In genomic region chr20:42277203-42277602, GRCh38 we compare ENCODE assay signal across 24 cellular contexts.
DNase-seq lines count a peak whose midpoint lies in the region; ATAC-seq and TF ChIP-seq lines count a peak whose summit lies in the region.
"Had no signal": no experiment of that assay in that cellular context is flagged by ENCODE, and none has a peak within 500 bp of the region (broad histone marks: within the 10 kb centered on the region; RNA-seq: fewer than 3 reads in every experiment).

No MANE protein-coding gene starts in this region.

- peak overlapping the region; percentile 39 for H3K27ac ChIP-seq in parathyroid adenoma
- H3K27ac ChIP-seq: 22Rv1, brain microvascular endothelial cell, colonic mucosa had no signal

- peaks cover 27% of the 10 kb centered on the region for H3K27me3 Mint-ChIP-seq in WTC11 (ENCODE audit: low read depth)
- H3K27me3 Mint-ChIP-seq: activated CD4-positive, alpha-beta T cell treated with anti-CD3 and anti-CD28 coated beads, Interleukin-2, amount 10 ng/mL, durations not matched to agents 7 days and 5 days; activated naive CD8-positive, alpha-beta T cell treated with anti-CD3 and anti-CD28 coated beads, Interleukin-2, amount 50 U/mL, for 24 hours had no signal

- H3K79me2 ChIP-seq in parathyroid adenoma: no peaks in the 10 kb centered on the region

- CTCF ChIA-PET in WTC11 (lab: Charles Lee): no interaction called here

- H3K4me1 ChIP-seq in parathyroid adenoma: peaks cover 10% of the 10 kb centered on the region
- H3K4me1 ChIP-seq: colonic mucosa had no signal

- POLR2A ChIA-PET in WTC11 (lab: Charles Lee): no interaction called here

- H3K9me3 ChIP-seq in parathyroid adenoma (ENCODE audit: control insufficient read depth, low read length): no peaks in the 10 kb centered on the region
- H3K9me3 ChIP-seq: colonic mucosa had no signal

- DNase-seq in DMS 273 (lab: John Stamatoyannopoulos, UW; ENCODE audit: unreplicated experiment) (peak; percentile 3), DMS 273 treated with DMSO at 0.1 percent for 48 hours (lab: John Stamatoyannopoulos, UW) (no peak), NCI-H1417 (lab: John Stamatoyannopoulos, UW) (peak; percentile 82 to 91 (median 90)), WTC11 (ENCODE audit: low spot score) (no peak), GM03348 (ENCODE audit: low spot score) (no peak), NOMO-1 treated with DMSO at 0.1 percent for 48 hours (lab: John Stamatoyannopoulos, UW; ENCODE audit: unreplicated experiment) (no peak)
- DNase-seq in activated CD8-positive, alpha-beta memory T cell treated with anti-CD3 and anti-CD28 coated beads for 24 hours: no peak
- DNase-seq: activated CD4-positive, alpha-beta T cell treated with anti-CD3 and anti-CD28 coated beads, Interleukin-2, amount 10 ng/mL, durations not matched to agents 7 days and 5 days; activated effector memory CD4-positive, alpha-beta T cell treated with Interleukin-2 at 50 U/mL for 16 hours; activated naive CD8-positive, alpha-beta T cell treated with anti-CD3 and anti-CD28 coated beads, Interleukin-2, amount 50 U/mL, for 24 hours; AML-193; brain microvascular endothelial cell; colonic mucosa; left colon; NCI-H1436 treated with DMSO at 0.1 percent for 48 hours; NCI-H446; PC-3; SIG-M5; stimulated activated CD4-positive, alpha-beta T cell treated with anti-CD3 and anti-CD28 coated beads, Interleukin-4, amount 100 ng/mL, for 1 hour had no signal

- no peak overlapping the region for H3K4me3 Mint-ChIP-seq in WTC11
- H3K4me3 Mint-ChIP-seq: activated CD4-positive, alpha-beta T cell treated with anti-CD3 and anti-CD28 coated beads, Interleukin-2, amount 10 ng/mL, durations not matched to agents 7 days and 5 days; activated naive CD8-positive, alpha-beta T cell treated with anti-CD3 and anti-CD28 coated beads, Interleukin-2, amount 50 U/mL, for 24 hours; nephron; T-helper 1 cell treated with Interleukin-12 subunit alpha and Interleukin-12 subunit beta and Interleukin-4 antibody, amounts not matched to agents 30 μg/mL and 1 μg/mL, for 36 hours had no signal

- H3K36me3 Mint-ChIP-seq in WTC11: no peaks in the 10 kb centered on the region

- no peaks in the 10 kb centered on the region for H3K27me3 ChIP-seq in parathyroid adenoma (ENCODE audit: control insufficient read depth, insufficient read depth, low read length)
- H3K27me3 ChIP-seq: brain microvascular endothelial cell, colonic mucosa had no signal

- no peak overlapping the region for H3K4me2 ChIP-seq in parathyroid adenoma (ENCODE audit: low read length)
- H3K4me2 ChIP-seq: smooth muscle cell had no signal

- H3K27ac Mint-ChIP-seq in WTC11: no peak overlapping the region
- H3K27ac Mint-ChIP-seq: activated CD4-positive, alpha-beta T cell treated with anti-CD3 and anti-CD28 coated beads, Interleukin-2, amount 10 ng/mL, durations not matched to agents 7 days and 5 days; activated naive CD8-positive, alpha-beta T cell treated with anti-CD3 and anti-CD28 coated beads, Interleukin-2, amount 50 U/mL, for 24 hours; nephron; T-helper 1 cell treated with Interleukin-12 subunit alpha and Interleukin-12 subunit beta and Interleukin-4 antibody, amounts not matched to agents 30 μg/mL and 1 μg/mL, for 36 hours had no signal

- peaks cover 15% of the 10 kb centered on the region for H3K4me1 Mint-ChIP-seq in WTC11
- H3K4me1 Mint-ChIP-seq: activated CD4-positive, alpha-beta T cell treated with anti-CD3 and anti-CD28 coated beads, Interleukin-2, amount 10 ng/mL, durations not matched to agents 7 days and 5 days; activated naive CD8-positive, alpha-beta T cell treated with anti-CD3 and anti-CD28 coated beads, Interleukin-2, amount 50 U/mL, for 24 hours; nephron had no signal

- peak overlapping the region; percentile 84 for H2AFZ ChIP-seq in parathyroid adenoma

- H3K4me3 ChIP-seq in parathyroid adenoma (ENCODE audit: low read depth, low read length): no peak overlapping the region
- H3K4me3 ChIP-seq: colonic mucosa, smooth muscle cell had no signal

- peak; percentile 24; the same call in 1 of the 2 replicates for ATAC-seq in WTC11
- ATAC-seq: activated naive CD8-positive, alpha-beta T cell treated with anti-CD3 and anti-CD28 coated beads, Interleukin-2, amount 50 U/mL, for 24 hours; left colon; PC-3 had no signal

- H3K36me3 ChIP-seq in parathyroid adenoma (ENCODE audit: control insufficient read depth, insufficient read depth, low read length): no peaks in the 10 kb centered on the region
- H3K36me3 ChIP-seq: brain microvascular endothelial cell, colonic mucosa had no signal

- H3K9me3 Mint-ChIP-seq in WTC11: peaks cover 6% of the 10 kb centered on the region; the same call in 1 of the 2 replicates
- H3K9me3 Mint-ChIP-seq: activated CD4-positive, alpha-beta T cell treated with anti-CD3 and anti-CD28 coated beads, Interleukin-2, amount 10 ng/mL, durations not matched to agents 7 days and 5 days; nephron; T-helper 1 cell treated with Interleukin-12 subunit alpha and Interleukin-12 subunit beta and Interleukin-4 antibody, amounts not matched to agents 30 μg/mL and 1 μg/mL, for 36 hours had no signal

- no peak overlapping the region for H3K9ac ChIP-seq in parathyroid adenoma

- TF ChIP-seq CTCF in WTC11 (IDR thresholded peaks at IDR 0.05): no peak
- peak; percentile 38 for TF ChIP-seq CTCF in parathyroid adenoma (IDR thresholded peaks at IDR 0.05)

TF ChIP-seq in WTC11, 78 proteins besides CTCF, POLR2A, EP300 and RAD21:
- TF ChIP-seq MAX (CRISPR knock-in tag; IDR thresholded peaks at IDR 0.05) (no peak), NR3C1 (CRISPR knock-in tag; conservative IDR thresholded peaks at IDR 0.05; ENCODE audit: low read depth) (no peak), TCF7 (CRISPR knock-in tag; IDR thresholded peaks at IDR 0.05; ENCODE audit: low read depth) (no peak), IRF2 (CRISPR knock-in tag; IDR thresholded peaks at IDR 0.05; ENCODE audit: borderline replicate concordance, low read depth) (no peak), ZNF263 (CRISPR knock-in tag; IDR thresholded peaks at IDR 0.05; ENCODE audit: low read depth) (no peak), JAZF1 (CRISPR knock-in tag; IDR thresholded peaks at IDR 0.05) (no peak), ESRRA (CRISPR knock-in tag; IDR thresholded peaks at IDR 0.05; ENCODE audit: borderline replicate concordance) (no peak), ERG (CRISPR knock-in tag; IDR thresholded peaks at IDR 0.05) (no peak)

Comparison
In these comparisons a context has a peak if more than half of its experiments do, and no peak if none do; other contexts are left out.
1. DNase-seq: peak in DMS 273 (single experiment) and NCI-H1417 (3 of 3); none in DMS 273 treated with DMSO at 0.1 percent for 48 hours (single experiment), WTC11 (single experiment), activated CD8-positive, alpha-beta memory T cell treated with anti-CD3 and anti-CD28 coated beads for 24 hours (single experiment), GM03348 (single experiment) and NOMO-1 treated with DMSO at 0.1 percent for 48 hours (single experiment).